8 cellular contexts compared by ENCODE assay signal in genomic region chr15:33292718-33293307, GRCh38. TPM values are rescaled to one million over a fixed set of nuclear protein-coding genes. Genes with fewer than 3 reads are reported as not detected.
DNase-seq lines count a peak whose midpoint lies in the region; ATAC-seq and TF ChIP-seq lines count a peak whose summit lies in the region.

No MANE protein-coding gene starts in this region.

- no peaks in the 10 kb centered on the region for H3K36me3 ChIP-seq in PC-3 (ENCODE audit: low read depth, low read length)

- peaks cover 13% of the 10 kb centered on the region; the same call in 1 of the 2 replicates for H3K27me3 ChIP-seq in PC-3 (ENCODE audit: low read length)

- TF ChIP-seq CTCF in PC-3 (conservative IDR thresholded peaks at IDR 0.05; ENCODE audit: low read depth, low read length) (peak; percentile 95), astrocyte of the cerebellum (IDR thresholded peaks at IDR 0.05; ENCODE audit: low read depth, low read length, missing control alignments) (peak; percentile 69)

- no peak overlapping the region for H3K27ac ChIP-seq in PC-3 (ENCODE audit: low read length)

- POLR2A ChIA-PET in PC-3 (lab: Charles Lee; ENCODE audit: unreplicated experiment): no interaction called here

- no peaks in the 10 kb centered on the region for H3F3A ChIP-seq in PC-3 (ENCODE audit: low read length, unreplicated experiment)

- BruUV-seq in PC-3 (replicated peaks; lab: Mats Ljungman, UMichigan): no TSS peak

- DNase-seq in EH (ENCODE audit: low read depth) (peak; percentile 63), HuH-7 (ENCODE audit: low spot score) (peak; percentile 28), PC-3 (peak; percentile 82), astrocyte of the cerebellum (ENCODE audit: low read depth) (peak; percentile 55), iris pigment epithelial cell (ENCODE audit: low read depth) (peak; percentile 59)
- peak; percentile 23 to 45 for DNase-seq in stimulated activated CD4-positive, alpha-beta T cell treated with anti-CD3 and anti-CD28 coated beads, Interleukin-4, amount 100 ng/mL, for 48 hours (ENCODE audit: low read depth in 2 of 2)

- no peak overlapping the region for H2AFZ ChIP-seq in PC-3 (ENCODE audit: low read length)

- intact Hi-C loops in PC-3 (cut with micrococcal nuclease): loop anchor here (1.0 to 2.0 kb wide), 5 partner anchors 50 to 436 kb away; no protein-coding TSS in a partner anchor

- H3K9me2 ChIP-seq in PC-3 (replicated peaks; ENCODE audit: low read length): no peaks in the 10 kb centered on the region

- H3K4me2 ChIP-seq in PC-3 (ENCODE audit: low read length): 0 out of 2 replicates have a peak overlapping the region, but pooled peaks have one; percentile 81

- in situ Hi-C loops in astrocyte of the cerebellum (cut with HindIII; ENCODE audit: low sequenced_read_pairs): no loop called here

- CTCF ChIA-PET in PC-3 (lab: Charles Lee): interaction anchor here (0.6 to 2.2 kb wide), 12 partner anchors 10 to 445 kb away, joined by 3 to 47 read pairs (median 4); no protein-coding TSS in a partner anchor

- H3K4me3 ChIP-seq in PC-3 (ENCODE audit: low read length): no peak overlapping the region
- H3K4me3 ChIP-seq in astrocyte of the cerebellum (ENCODE audit: low read depth, low read length): no peak overlapping the region

- no peaks in the 10 kb centered on the region for H3K79me2 ChIP-seq in PC-3 (ENCODE audit: low read length)

- no peak overlapping the region for H3K9ac ChIP-seq in PC-3 (ENCODE audit: low read length)

- H3K9me3 ChIP-seq in PC-3 (ENCODE audit: low read length): no peaks in the 10 kb centered on the region

- ATAC-seq in PC-3: peak; percentile 79
- ATAC-seq in GM18909 (IDR thresholded peaks at IDR 0.05; ENCODE audit: poor library complexity, unreplicated experiment): no peak
- no peak for ATAC-seq in HG03432 (IDR thresholded peaks at IDR 0.05; ENCODE audit: unreplicated experiment)

- no peaks in the 10 kb centered on the region for H4K20me1 ChIP-seq in PC-3 (ENCODE audit: low read length)

- H3K4me1 ChIP-seq in PC-3 (ENCODE audit: insufficient read depth, low read length): 0 out of 2 replicates have a peak, but pooled peaks cover 11% of the 10 kb centered on the region

RNA-seq across cellular contexts. Expression of gene RYR3, which starts 18.0 kb away (rescaled TPM):
- not detected in 2 replicates for total RNA-seq in PC-3 (2014; rRNA removed)

Comparison
In these comparisons a context has a peak if more than half of its experiments do, and no peak if none do; other contexts are left out.
1. DNase-seq: peak in every context shown above with its lines; median percentile 82 in PC-3; 63 in EH; 59 in iris pigment epithelial cell; 55 in astrocyte of the cerebellum; 34 in stimulated activated CD4-positive, alpha-beta T cell treated with anti-CD3 and anti-CD28 coated beads, Interleukin-4, amount 100 ng/mL, for 48 hours; 28 in HuH-7.